In the genomic region with DNA sequence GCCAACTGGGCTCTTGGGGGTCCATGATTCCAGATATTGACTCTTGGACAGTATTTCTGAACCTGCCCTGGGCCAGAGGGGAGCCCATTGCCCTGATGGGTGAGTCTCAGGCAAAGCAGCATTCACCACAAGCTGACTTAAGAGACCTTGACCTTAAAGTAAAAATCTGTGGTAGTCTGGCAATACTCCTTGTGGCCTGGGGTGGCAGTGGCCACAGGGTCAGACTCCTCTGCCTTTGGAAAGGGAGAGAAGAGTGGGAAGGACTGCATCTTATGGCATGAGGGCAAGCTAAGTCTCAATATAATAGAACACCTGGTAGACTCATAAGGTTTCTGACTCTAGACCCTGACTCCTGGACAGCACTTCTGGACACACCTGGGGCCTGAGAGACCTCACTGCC, we compare ENCODE assay signal across 16 cellular contexts.
A peak's percentile ranks its signal among the peaks of the same experiment; 100 is the strongest.
DNase-seq lines count a peak whose midpoint lies in the region; ATAC-seq and TF ChIP-seq lines count a peak whose summit lies in the region.
"Had no signal": no experiment of that assay in that cellular context is flagged by ENCODE, and none has a peak within 500 bp of the region (broad histone marks: within the 10 kb centered on the region; RNA-seq: fewer than 3 reads in every experiment).

No MANE protein-coding gene starts in this region.

- H3K36me3 ChIP-seq in HCT116 (ENCODE audit: control insufficient read depth in 1 of 2, insufficient read depth in 2 of 2, low read length in 2 of 2) (no peaks in the 10 kb centered on the region), endodermal cell (ENCODE audit: control insufficient read depth, insufficient read depth, low read length) (no peaks in the 10 kb centered on the region), body of pancreas (replicated peaks in 1 of 2; ENCODE audit: insufficient read depth in 1 of 2, low read depth in 2 of 2) (no peaks in the 10 kb centered on the region)
- H3K36me3 ChIP-seq: BLaER1, HAP-1 had no signal

- TF ChIP-seq RAD21 in HCT116 (IDR thresholded peaks at IDR 0.05; ENCODE audit: low read depth), result no peak

- no peaks in the 10 kb centered on the region for H3K27me3 Mint-ChIP-seq in endodermal cell (ENCODE audit: insufficient read depth)

- RAD21 ChIA-PET in HCT116 (lab: Charles Lee; ENCODE audit: low non-redundant PET in 1 of 2, low total read pairs in 2 of 2, uncharacterized antibody in 2 of 2, unreplicated experiment in 2 of 2), result no interaction called here

- no peak overlapping the region for H3K4me2 ChIP-seq in HCT116 (ENCODE audit: low read length)
- H3K4me2 ChIP-seq: BLaER1 had no signal

- H3K9ac ChIP-seq in HCT116 (ENCODE audit: low read length), result no peak overlapping the region
- H3K9ac ChIP-seq in endodermal cell (ENCODE audit: extremely low read depth, low read length, poor library complexity, severe bottlenecking), result no peak overlapping the region
- H3K9ac ChIP-seq: BLaER1 had no signal

- H3K4me1 Mint-ChIP-seq in endodermal cell, result no peaks in the 10 kb centered on the region
- H3K4me1 Mint-ChIP-seq: CD8-positive, alpha-beta memory T cell had no signal

- H3K36me3 Mint-ChIP-seq in endodermal cell (ENCODE audit: low read depth), result no peaks in the 10 kb centered on the region

- DNase-seq in HCT116 (ENCODE audit: low read depth, low spot score), result no peak
- DNase-seq in endodermal cell, result peak; percentile 54
- DNase-seq in body of pancreas, result no peak
- DNase-seq in GM13977 (ENCODE audit: low spot score), result no peak
- DNase-seq in NCI-H2081 treated with DMSO at 0.1 percent for 48 hours (lab: John Stamatoyannopoulos, UW), result no peak
- DNase-seq: CD4-positive, alpha-beta T cell; CD8-positive, alpha-beta memory T cell; DMS 273 treated with DMSO at 0.1 percent for 48 hours; DND-41 had no signal

- no peak overlapping the region for H3K4me3 Mint-ChIP-seq in endodermal cell
- H3K4me3 Mint-ChIP-seq: CD4-positive, alpha-beta T cell; CD8-positive, alpha-beta memory T cell had no signal

- ATAC-seq in HCT116 (peak; percentile 44; the same call in 1 of the 2 replicates), body of pancreas (no peak), GM18873 (IDR thresholded peaks at IDR 0.05; ENCODE audit: low FRiP score, unreplicated experiment) (no peak)
- ATAC-seq: GM12878 had no signal

- H3K27ac ChIP-seq in 22Rv1 (no peak overlapping the region), HCT116 (ENCODE audit: low read depth, low read length) (no peak overlapping the region), endodermal cell (ENCODE audit: low read depth, low read length) (no peak overlapping the region), body of pancreas (no peak overlapping the region)
- H3K27ac ChIP-seq: BLaER1, C4-2B had no signal

- no peak for TF ChIP-seq POLR2A in HCT116 (IDR thresholded peaks at IDR 0.05; ENCODE audit: borderline replicate concordance, extremely low read depth, insufficient read depth, insufficient read length)
- no peak for TF ChIP-seq POLR2A in body of pancreas (IDR thresholded peaks at IDR 0.05)

- no peaks in the 10 kb centered on the region for H3K79me2 ChIP-seq in HCT116 (ENCODE audit: insufficient read depth, low read length)

- no peaks in the 10 kb centered on the region for H3K9me2 ChIP-seq in HCT116 (ENCODE audit: insufficient read depth)

- TF ChIP-seq CTCF in 22Rv1 (IDR thresholded peaks at IDR 0.05) (0 out of 2 replicates have a peak, but pooled peaks have one; percentile 8), GM12872 (IDR thresholded peaks at IDR 0.05; ENCODE audit: insufficient read depth, low read depth, low read length) (0 out of 3 replicates have a peak, but pooled peaks have one; percentile 2), HCT116 (IDR thresholded peaks at IDR 0.05 in 2 of 3, conservative IDR thresholded peaks at IDR 0.05 in 1 of 3; ENCODE audit: borderline replicate concordance in 1 of 3, insufficient read depth in 1 of 3, low read depth in 2 of 3, low read length in 2 of 3) (peak in 2 of 3 experiments; percentile 8 to 15; a peak in 1 of 6 replicates), endodermal cell (conservative IDR thresholded peaks at IDR 0.05) (peak; percentile 54), body of pancreas (IDR thresholded peaks at IDR 0.05) (no peak), GM13977 (IDR thresholded peaks at IDR 0.05; ENCODE audit: extremely low read depth, insufficient read depth, missing control alignments) (no peak)

- POLR2A ChIA-PET in HCT116 (lab: Charles Lee), result no interaction called here

- H3K27me3 ChIP-seq in HCT116 (ENCODE audit: insufficient read depth, low read length) (no peaks in the 10 kb centered on the region), endodermal cell (ENCODE audit: control insufficient read depth, insufficient read depth, low read length, poor library complexity, severe bottlenecking) (no peaks in the 10 kb centered on the region), body of pancreas (no peaks in the 10 kb centered on the region)
- H3K27me3 ChIP-seq: BLaER1 had no signal

- no peaks in the 10 kb centered on the region for H4K20me1 ChIP-seq in HCT116 (ENCODE audit: insufficient read depth)
- H4K20me1 ChIP-seq: BLaER1 had no signal

- CTCF ChIA-PET in HCT116 (lab: Charles Lee), result no interaction called here

- peaks cover 5% of the 10 kb centered on the region for H3K9me3 Mint-ChIP-seq in endodermal cell

- H3K9me3 ChIP-seq in HCT116 (ENCODE audit: control insufficient read depth in 1 of 2, insufficient read depth in 1 of 2, low read depth in 1 of 2, low read length in 2 of 2) (no peaks in the 10 kb centered on the region), endodermal cell (ENCODE audit: control insufficient read depth, low read length) (peaks cover 10% of the 10 kb centered on the region), body of pancreas (no peaks in the 10 kb centered on the region)
- H3K9me3 ChIP-seq: BLaER1, HAP-1 had no signal

- H3K27ac Mint-ChIP-seq in endodermal cell, result no peak overlapping the region
- H3K27ac Mint-ChIP-seq: CD4-positive, alpha-beta T cell; CD8-positive, alpha-beta memory T cell had no signal

- in situ Hi-C loops in GM13977 (cut with MboI; ENCODE audit: low pct_unique_long_range_greater_than_20kb, low sequenced_read_pairs, unreplicated experiment), result no loop called here

- no peak overlapping the region for H2AFZ ChIP-seq in HCT116 (ENCODE audit: low read depth, low read length, poor library complexity, severe bottlenecking)

- H3K4me3 ChIP-seq in HCT116 (replicated peaks in 1 of 2; ENCODE audit: low read depth in 1 of 2, low read length in 2 of 2) (no peak overlapping the region), endodermal cell (ENCODE audit: low read length) (no peak overlapping the region), body of pancreas (no peak overlapping the region)
- H3K4me3 ChIP-seq: BLaER1, GM12878, HAP-1 had no signal

- H3K4me1 ChIP-seq in HCT116 (ENCODE audit: control insufficient read depth in 1 of 2, insufficient read depth in 2 of 2, low read length in 2 of 2) (no peaks in the 10 kb centered on the region), endodermal cell (ENCODE audit: control insufficient read depth, insufficient read depth, low read length) (no peaks in the 10 kb centered on the region), body of pancreas (no peaks in the 10 kb centered on the region)
- H3K4me1 ChIP-seq: BLaER1, HAP-1 had no signal

- intact Hi-C loops in HCT116 (cut with micrococcal nuclease) (no loop called here), body of pancreas (cut with DNase I) (no loop called here)

- BruUV-seq in HCT116 (replicated peaks; lab: Mats Ljungman, UMichigan), result no TSS peak

TF ChIP-seq in HCT116, 20 proteins besides CTCF, POLR2A, EP300 and RAD21:
- TF ChIP-seq TCF7L2 (IDR thresholded peaks at IDR 0.05; ENCODE audit: borderline replicate concordance, extremely low read depth, insufficient read depth, insufficient read length) (no peak), POLR2AphosphoS5 (IDR thresholded peaks at IDR 0.05; ENCODE audit: low read depth, low read length) (no peak), EZH2 (IDR thresholded peaks at IDR 0.05) (no peak), EZH2phosphoT487 (IDR thresholded peaks at IDR 0.05; ENCODE audit: borderline replicate concordance) (no peak), CEBPB (IDR thresholded peaks at IDR 0.05; ENCODE audit: low read depth) (no peak)
- TF ChIP-seq, protein P1, sequence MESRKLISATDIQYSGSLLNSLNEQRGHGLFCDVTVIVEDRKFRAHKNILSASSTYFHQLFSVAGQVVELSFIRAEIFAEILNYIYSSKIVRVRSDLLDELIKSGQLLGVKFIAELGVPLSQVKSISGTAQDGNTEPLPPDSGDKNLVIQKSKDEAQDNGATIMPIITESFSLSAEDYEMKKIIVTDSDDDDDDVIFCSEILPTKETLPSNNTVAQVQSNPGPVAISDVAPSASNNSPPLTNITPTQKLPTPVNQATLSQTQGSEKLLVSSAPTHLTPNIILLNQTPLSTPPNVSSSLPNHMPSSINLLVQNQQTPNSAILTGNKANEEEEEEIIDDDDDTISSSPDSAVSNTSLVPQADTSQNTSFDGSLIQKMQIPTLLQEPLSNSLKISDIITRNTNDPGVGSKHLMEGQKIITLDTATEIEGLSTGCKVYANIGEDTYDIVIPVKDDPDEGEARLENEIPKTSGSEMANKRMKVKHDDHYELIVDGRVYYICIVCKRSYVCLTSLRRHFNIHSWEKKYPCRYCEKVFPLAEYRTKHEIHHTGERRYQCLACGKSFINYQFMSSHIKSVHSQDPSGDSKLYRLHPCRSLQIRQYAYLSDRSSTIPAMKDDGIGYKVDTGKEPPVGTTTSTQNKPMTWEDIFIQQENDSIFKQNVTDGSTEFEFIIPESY (IDR thresholded peaks at IDR 0.05; ENCODE audit: extremely low read depth, insufficient replicate concordance, low read length), result no peak

Comparison
In these comparisons a context has a peak if more than half of its experiments do, and no peak if none do; other contexts are left out.
1. CTCF ChIP-seq: peak in 22Rv1 (single experiment), GM12872 (single experiment), HCT116 (2 of 3) and endodermal cell (single experiment); none in body of pancreas (0 of 7) and GM13977 (single experiment).